In the genomic region with DNA sequence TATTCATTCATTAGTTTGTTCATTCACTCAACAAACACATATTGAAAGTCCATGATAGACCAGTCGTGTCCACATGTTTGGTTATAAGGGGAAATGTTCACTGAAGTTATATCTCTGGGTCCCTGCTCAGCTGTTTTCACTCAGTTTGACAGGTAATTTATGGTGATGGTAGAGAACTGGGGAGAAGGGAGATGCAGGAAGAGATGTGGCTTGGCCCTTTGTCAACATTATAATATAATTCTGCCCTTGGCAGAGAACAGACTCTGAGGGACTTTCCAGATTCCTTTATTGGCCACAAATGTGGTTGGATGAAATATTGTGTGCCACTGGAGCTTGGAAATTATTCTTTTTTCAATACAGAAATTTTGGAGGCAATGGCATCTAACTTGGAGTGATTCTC, we compare ENCODE assay signal across 23 cellular contexts. TPM values are rescaled to one million over a fixed set of nuclear protein-coding genes. Genes with fewer than 3 reads are reported as not detected.
DNase-seq lines count a peak whose midpoint lies in the region; ATAC-seq and TF ChIP-seq lines count a peak whose summit lies in the region.
"Had no signal": no experiment of that assay in that cellular context is flagged by ENCODE, and none has a peak within 500 bp of the region (broad histone marks: within the 10 kb centered on the region; RNA-seq: fewer than 3 reads in every experiment).

No MANE protein-coding gene starts in this region.

- 27 to 30% methylated on average over 1 of the region's 1 CpG for WGBS in upper lobe of left lung, 2 donors

- no peaks in the 10 kb centered on the region for H3K9me3 Mint-ChIP-seq in effector memory CD8-positive, alpha-beta T cell
- no peaks in the 10 kb centered on the region for H3K9me3 Mint-ChIP-seq in nephron progenitor cell

- peak; percentile 50 for DNase-seq in EL
- DNase-seq in NCI-H226 = peak; percentile 60
- DNase-seq in effector memory CD8-positive, alpha-beta T cell = no peak
- DNase-seq in renal cortical epithelial cell (ENCODE audit: low read depth) = peak; percentile 64
- DNase-seq in upper lobe of left lung = no peak
- DNase-seq in midbrain (lab: John Stamatoyannopoulos, UW) = no peak
- DNase-seq in putamen (ENCODE audit: low spot score) = no peak
- no peak for DNase-seq in nephron progenitor cell
- DNase-seq: activated CD8-positive, alpha-beta memory T cell treated with anti-CD3 and anti-CD28 coated beads, Interleukin-2, amount 10 ng/mL, durations not matched to agents 7 days and 5 days; activated effector memory CD4-positive, alpha-beta T cell treated with Interleukin-2 at 50 U/mL for 16 hours; body of pancreas; dermis blood vessel endothelial cell; DMS79; erythroblast; Kasumi-1; NCI-H1694; Right ventricle myocardium superior; small intestine; T-helper 2 cell; testis had no signal

- peaks cover 5 to 12% of the 10 kb centered on the region in 2 donors for H3K4me1 Mint-ChIP-seq in effector memory CD8-positive, alpha-beta T cell (ENCODE audit: low read depth in 2 of 2)
- peaks cover 5% of the 10 kb centered on the region for H3K4me1 Mint-ChIP-seq in nephron progenitor cell

- no peaks in the 10 kb centered on the region for H3K36me3 Mint-ChIP-seq in effector memory CD8-positive, alpha-beta T cell (ENCODE audit: insufficient read depth)
- H3K36me3 Mint-ChIP-seq in nephron progenitor cell (ENCODE audit: low read depth) = no peaks in the 10 kb centered on the region
- H3K36me3 Mint-ChIP-seq: activated CD8-positive, alpha-beta memory T cell treated with anti-CD3 and anti-CD28 coated beads, Interleukin-2, amount 10 ng/mL, durations not matched to agents 7 days and 5 days had no signal

- no peaks in the 10 kb centered on the region for H3K36me3 ChIP-seq in upper lobe of left lung

- H3K27ac Mint-ChIP-seq in effector memory CD8-positive, alpha-beta T cell = no peak overlapping the region
- no peak overlapping the region for H3K27ac Mint-ChIP-seq in nephron progenitor cell
- H3K27ac Mint-ChIP-seq: activated CD8-positive, alpha-beta memory T cell treated with anti-CD3 and anti-CD28 coated beads, Interleukin-2, amount 10 ng/mL, durations not matched to agents 7 days and 5 days had no signal

- peak; percentile 36 for ATAC-seq in effector memory CD8-positive, alpha-beta T cell (replicated peaks)
- no peak for ATAC-seq in upper lobe of left lung (ENCODE audit: low FRiP score in 2 of 2)
- ATAC-seq: activated CD4-positive, CD25-positive, alpha-beta regulatory T cell treated with anti-CD3 and anti-CD28 coated beads, Interleukin-2, amount 50 U/mL, for 24 hours; activated CD8-positive, alpha-beta memory T cell treated with anti-CD3 and anti-CD28 coated beads, Interleukin-2, amount 10 ng/mL, durations not matched to agents 7 days and 5 days; body of pancreas; left lobe of liver had no signal

- H3K27me3 Mint-ChIP-seq in effector memory CD8-positive, alpha-beta T cell = peaks cover 0 to 7% of the 10 kb centered on the region in 2 donors
- H3K27me3 Mint-ChIP-seq in nephron progenitor cell (ENCODE audit: low read depth, poor library complexity) = peaks cover 17% of the 10 kb centered on the region

- no peak overlapping the region for H3K4me3 Mint-ChIP-seq in effector memory CD8-positive, alpha-beta T cell
- no peak overlapping the region for H3K4me3 Mint-ChIP-seq in nephron progenitor cell
- H3K4me3 Mint-ChIP-seq: activated CD8-positive, alpha-beta memory T cell treated with anti-CD3 and anti-CD28 coated beads, Interleukin-2, amount 10 ng/mL, durations not matched to agents 7 days and 5 days had no signal

- TF ChIP-seq CTCF in upper lobe of left lung (IDR thresholded peaks at IDR 0.05) (no peak), nephron progenitor cell (IDR thresholded peaks at IDR 0.05) (no peak)

- H3K4me3 ChIP-seq in upper lobe of left lung = no peak overlapping the region
- H3K4me3 ChIP-seq: body of pancreas, testis had no signal

- no peaks in the 10 kb centered on the region for H3K27me3 ChIP-seq in upper lobe of left lung
- H3K27me3 ChIP-seq: body of pancreas, testis had no signal

- TF ChIP-seq EP300 in upper lobe of left lung (IDR thresholded peaks at IDR 0.05) = no peak

- no peaks in the 10 kb centered on the region for H3K4me1 ChIP-seq in upper lobe of left lung
- H3K4me1 ChIP-seq: body of pancreas, testis had no signal

- H3K9me3 ChIP-seq in upper lobe of left lung = no peaks in the 10 kb centered on the region
- H3K9me3 ChIP-seq: body of pancreas, testis had no signal

- no peak for TF ChIP-seq POLR2A in upper lobe of left lung (IDR thresholded peaks at IDR 0.05)

- no peak overlapping the region for H3K27ac ChIP-seq in upper lobe of left lung
- H3K27ac ChIP-seq: body of pancreas, C4-2B, testis had no signal

RNA-seq across cellular contexts. Expression of a gene that starts 50.0 kb away (rescaled TPM):
- total RNA-seq in renal cortical epithelial cell = 138 and 354 TPM in 2 replicates
- total RNA-seq in upper lobe of left lung = 10 to 100 TPM in 5 of 6 donors, 1 to 10 TPM in 1; 7.5 to 77.2 (median 51.3) TPM

Comparison
In these comparisons a context has a peak if more than half of its experiments do, and no peak if none do; other contexts are left out.
1. DNase-seq: peak in EL (single experiment), NCI-H226 (single experiment) and renal cortical epithelial cell (single experiment); none in effector memory CD8-positive, alpha-beta T cell (0 of 3), upper lobe of left lung (0 of 2), midbrain (single experiment), putamen (single experiment) and nephron progenitor cell (single experiment).